ENCODE assay signal across 17 cellular contexts in genomic region chr1:83060216-83060615, GRCh38.
"Had no signal": no experiment of that assay in that cellular context is flagged by ENCODE, and none has a peak within 500 bp of the region (broad histone marks: within the 10 kb centered on the region; RNA-seq: fewer than 3 reads in every experiment).

No MANE protein-coding gene starts in this region.

- H3K27ac Mint-ChIP-seq: immature natural killer cell; natural killer cell treated with Interleukin-12 subunit alpha and Interleukin-12 subunit beta and Interleukin-15 and Interleukin-18, amount 100 ng/mL, for 72 hours; progenitor cell of endocrine pancreas had no signal

- H3K9me3 ChIP-seq: sigmoid colon, upper lobe of left lung had no signal

- H3K4me1 ChIP-seq: upper lobe of left lung had no signal

- H3K27ac ChIP-seq: coronary artery, sigmoid colon, upper lobe of left lung, VCaP had no signal

- ATAC-seq: left colon; natural killer cell treated with Interleukin-12 subunit alpha and Interleukin-12 subunit beta and Interleukin-15 and Interleukin-18, amount 100 ng/mL, for 72 hours had no signal

- H3K4me3 ChIP-seq: coronary artery, sigmoid colon, upper lobe of left lung had no signal

- DNase-seq: activated CD4-positive, alpha-beta T cell treated with anti-CD3 and anti-CD28 coated beads for 48 hours; activated naive CD4-positive, alpha-beta T cell treated with Interleukin-2 at 50 U/mL for 16 hours; caudate nucleus; effector CD4-positive, alpha-beta T cell; hypothalamus; immature natural killer cell; left colon; occipital lobe; sigmoid colon; stimulated activated CD4-positive, alpha-beta T cell treated with anti-CD3 and anti-CD28 coated beads, Interleukin-12 subunit alpha, Interleukin-12 subunit beta, amount 100 ng/mL, for 4 hours; stimulated activated naive CD4-positive, alpha-beta T cell; T-helper 1 cell; upper lobe of left lung had no signal

- H3K4me3 Mint-ChIP-seq: immature natural killer cell; natural killer cell treated with Interleukin-12 subunit alpha and Interleukin-12 subunit beta and Interleukin-15 and Interleukin-18, amount 100 ng/mL, for 72 hours had no signal

- H3K27me3 ChIP-seq: sigmoid colon, upper lobe of left lung had no signal

- H3K36me3 Mint-ChIP-seq: immature natural killer cell had no signal

- H3K27me3 Mint-ChIP-seq: natural killer cell treated with Interleukin-12 subunit alpha and Interleukin-12 subunit beta and Interleukin-15 and Interleukin-18, amount 100 ng/mL, for 72 hours; progenitor cell of endocrine pancreas had no signal

- H3K36me3 ChIP-seq: sigmoid colon, upper lobe of left lung had no signal

- H3K4me1 Mint-ChIP-seq: immature natural killer cell had no signal
